ENCODE assay signal across 1 cellular context in genomic region chrX:100768679-100769338, GRCh38.
TF ChIP-seq lines count a peak whose summit lies in the region.

No MANE protein-coding gene starts in this region.

TF ChIP-seq in GM12878, 131 proteins besides CTCF, POLR2A, EP300 and RAD21 (continued from another document and continues in another):
- no peak for TF ChIP-seq ZBTB40 (IDR thresholded peaks at IDR 0.05; ENCODE audit: borderline replicate concordance)
- TF ChIP-seq RELB (IDR thresholded peaks at IDR 0.05; ENCODE audit: low read depth), result no peak
- no peak for TF ChIP-seq TCF12 (IDR thresholded peaks at IDR 0.05; ENCODE audit: low read depth, low read length)
- TF ChIP-seq SIN3A (IDR thresholded peaks at IDR 0.05; ENCODE audit: low read depth, low read length), result no peak
- TF ChIP-seq ZNF217 (IDR thresholded peaks at IDR 0.05), result no peak
- no peak for TF ChIP-seq SIX5 (IDR thresholded peaks at IDR 0.05; ENCODE audit: low read depth, low read length, severe bottlenecking)
- TF ChIP-seq USF2 (IDR thresholded peaks at IDR 0.05; ENCODE audit: borderline replicate concordance, low read depth, low read length), result no peak
- no peak for TF ChIP-seq TCF7 (IDR thresholded peaks at IDR 0.05; ENCODE audit: borderline replicate concordance)
- no peak for TF ChIP-seq SKIL (IDR thresholded peaks at IDR 0.05; ENCODE audit: low read depth, poor library complexity, severe bottlenecking)
- no peak for TF ChIP-seq CHD4 (IDR thresholded peaks at IDR 0.05)
- no peak for TF ChIP-seq FOXK2 (IDR thresholded peaks at IDR 0.05)
- TF ChIP-seq REST (IDR thresholded peaks at IDR 0.05; ENCODE audit: low read depth, low read length), result no peak
- no peak for TF ChIP-seq IKZF1 (conservative IDR thresholded peaks at IDR 0.05)
- no peak for TF ChIP-seq PBX3 (IDR thresholded peaks at IDR 0.05; ENCODE audit: insufficient replicate concordance, low read depth, low read length)
- TF ChIP-seq DPF2 (IDR thresholded peaks at IDR 0.05), result no peak
- no peak for TF ChIP-seq IKZF2 (IDR thresholded peaks at IDR 0.05)
- no peak for TF ChIP-seq BRCA1 (IDR thresholded peaks at IDR 0.05; ENCODE audit: low read depth, low read length)
- TF ChIP-seq ZNF592 (IDR thresholded peaks at IDR 0.05), result peak; percentile 82; the same call in 1 of the 2 replicates
- TF ChIP-seq BCLAF1 (IDR thresholded peaks at IDR 0.05), result no peak
- no peak for TF ChIP-seq HSF1 (IDR thresholded peaks at IDR 0.05; ENCODE audit: low read depth, low read length)
- no peak for TF ChIP-seq JUNB (IDR thresholded peaks at IDR 0.05)
- no peak for TF ChIP-seq SREBF2 (IDR thresholded peaks at IDR 0.05; ENCODE audit: low read length)
- no peak for TF ChIP-seq ZSCAN29 (IDR thresholded peaks at IDR 0.05)
- no peak for TF ChIP-seq RCOR1 (conservative IDR thresholded peaks at IDR 0.05; ENCODE audit: low read depth, low read length)
- TF ChIP-seq CREM (IDR thresholded peaks at IDR 0.05; ENCODE audit: low read depth), result no peak
- TF ChIP-seq ZNF274 (IDR thresholded peaks at IDR 0.05; ENCODE audit: insufficient read depth, insufficient read length), result no peak
- no peak for TF ChIP-seq SUPT20H (IDR thresholded peaks at IDR 0.05; ENCODE audit: borderline replicate concordance, control insufficient read depth, low read depth, low read length)
- 0 out of 2 replicates have a peak, but pooled peaks have one; percentile 15 for TF ChIP-seq PML (IDR thresholded peaks at IDR 0.05; ENCODE audit: low read length)
- TF ChIP-seq HDAC2 (IDR thresholded peaks at IDR 0.05), result no peak
- no peak for TF ChIP-seq MAX (IDR thresholded peaks at IDR 0.05; ENCODE audit: low read depth, low read length)
- no peak for TF ChIP-seq PKNOX1 (IDR thresholded peaks at IDR 0.05)
- no peak for TF ChIP-seq GATAD2B (conservative IDR thresholded peaks at IDR 0.05; ENCODE audit: low read depth)
- TF ChIP-seq ZNF622 (IDR thresholded peaks at IDR 0.05), result no peak
